18 cellular contexts compared by ENCODE assay signal in genomic region chr19:19433666-19434213, GRCh38. TPM values are rescaled to one million over a fixed set of nuclear protein-coding genes. Genes with fewer than 3 reads are reported as not detected.
DNase-seq lines count a peak whose midpoint lies in the region; ATAC-seq, FAIRE-seq and TF ChIP-seq lines count a peak whose summit lies in the region.
"Had no signal": no experiment of that assay in that cellular context is flagged by ENCODE, and none has a peak within 500 bp of the region (broad histone marks: within the 10 kb centered on the region; RNA-seq: fewer than 3 reads in every experiment).

No MANE protein-coding gene starts in this region.

- H2AK5ac ChIP-seq in trophoblast cell (ENCODE audit: low read length) = no peak overlapping the region

- H4K91ac ChIP-seq in trophoblast cell (ENCODE audit: low read depth, low read length) = no peak overlapping the region

- TF ChIP-seq RAD21 in HepG2 (CRISPR knock-in tag; IDR thresholded peaks at IDR 0.05) = no peak

- H2BK120ac ChIP-seq in trophoblast cell (ENCODE audit: insufficient read depth, low read length, poor library complexity) = no peak overlapping the region

- H3K79me2 ChIP-seq in HepG2 (ENCODE audit: insufficient read depth, low read length) (peaks cover 90% of the 10 kb centered on the region), trophoblast cell (ENCODE audit: control insufficient read depth, insufficient read depth, low read length, poor library complexity) (peaks cover 27% of the 10 kb centered on the region)

- H3K4me3 Mint-ChIP-seq in activated T-cell treated with anti-CD3 and anti-CD28 coated beads, Interleukin-2, amount 50 U/mL, for 72 hours = no peak overlapping the region
- no peak overlapping the region for H3K4me3 Mint-ChIP-seq in T-helper 17 cell
- no peak overlapping the region for H3K4me3 Mint-ChIP-seq in MCF 10A (ENCODE audit: unreplicated experiment)
- H3K4me3 Mint-ChIP-seq: H9 had no signal

- no peaks in the 10 kb centered on the region for H3K27me3 ChIP-seq in HepG2 (ENCODE audit: control insufficient read depth in 1 of 2, insufficient read depth in 2 of 2, low read length in 2 of 2)
- no peaks in the 10 kb centered on the region for H3K27me3 ChIP-seq in trophoblast cell (ENCODE audit: insufficient read depth, low read length)
- H3K27me3 ChIP-seq: foreskin keratinocyte, SJSA1 had no signal

- H3K18ac ChIP-seq in trophoblast cell (ENCODE audit: low read length) = no peak overlapping the region

- H2AFZ ChIP-seq in HepG2 (ENCODE audit: low read length) (no peak overlapping the region), trophoblast cell (ENCODE audit: insufficient read depth, low read length, poor library complexity) (no peak overlapping the region)

- no peak overlapping the region for H4K12ac ChIP-seq in trophoblast cell (ENCODE audit: low read depth, low read length)

- no peak overlapping the region for H2BK12ac ChIP-seq in trophoblast cell (ENCODE audit: low read length)

- no TSS peak for BruUV-seq in HepG2 (replicated peaks; lab: Mats Ljungman, UMichigan)
- no TSS peak for BruUV-seq in MCF 10A (replicated peaks; lab: Mats Ljungman, UMichigan)

- no peak overlapping the region; a peak in 1 of 6 replicates for H3K4me3 ChIP-seq in HepG2 (replicated peaks in 1 of 3; ENCODE audit: insufficient read depth in 1 of 3, low read depth in 2 of 3, low read length in 3 of 3)
- H3K4me3 ChIP-seq in trophoblast cell (ENCODE audit: low read depth, low read length) = no peak overlapping the region
- H3K4me3 ChIP-seq: coronary artery, SJSA1 had no signal

- intact Hi-C loops in HepG2 (cut with micrococcal nuclease; ENCODE audit: unreplicated experiment) = no loop called here
- intact Hi-C loops in MCF 10A (cut with micrococcal nuclease) = no loop called here

- H3K36me3 ChIP-seq in HepG2 (replicated peaks in 1 of 2; ENCODE audit: control insufficient read depth in 1 of 2, insufficient read depth in 2 of 2, low read length in 2 of 2) (peaks cover 2 to 5% of the 10 kb centered on the region in 2 experiments; a peak in 3 of 5 replicates), trophoblast cell (ENCODE audit: control insufficient read depth in 1 of 2, insufficient read depth in 2 of 2, low read length in 2 of 2) (peaks cover 12 to 19% of the 10 kb centered on the region in 2 experiments)

- H3K79me1 ChIP-seq in trophoblast cell (ENCODE audit: low read length) = no peaks in the 10 kb centered on the region

- TF ChIP-seq CTCF in HepG2 (CRISPR knock-in tag; IDR thresholded peaks at IDR 0.05) (no peak), MCF 10A (IDR thresholded peaks at IDR 0.05; ENCODE audit: unreplicated experiment) (no peak)

- peaks cover 0 to 2% of the 10 kb centered on the region in 2 donors for H3K36me3 Mint-ChIP-seq in activated T-cell treated with anti-CD3 and anti-CD28 coated beads, Interleukin-2, amount 50 U/mL, for 72 hours (ENCODE audit: insufficient read depth in 2 of 2)
- H3K36me3 Mint-ChIP-seq in T-helper 17 cell (ENCODE audit: low read depth) (no peaks in the 10 kb centered on the region), MCF 10A (ENCODE audit: insufficient read depth, unreplicated experiment) (peaks cover 6% of the 10 kb centered on the region)

- TF ChIP-seq EP300 in HepG2 (IDR thresholded peaks at IDR 0.05; ENCODE audit: low read depth in 2 of 2, low read length in 2 of 2) (no peak), HepG2 (CRISPR knock-in tag; IDR thresholded peaks at IDR 0.05; ENCODE audit: borderline replicate concordance) (no peak)

- no peak overlapping the region for H3K14ac ChIP-seq in trophoblast cell (ENCODE audit: low read length)

- 59% methylated on average over 3 of the region's 3 CpGs for WGBS in HepG2 (ENCODE audit: low lambda C conversion rate)
- WGBS in trophoblast cell (ENCODE audit: extremely low coverage, insufficient coverage, insufficient read length) = no CpG with 5 or more reads among the region's 3 CpGs

- H4K20me1 ChIP-seq in HepG2 (ENCODE audit: insufficient read depth, low read length) = peaks cover 34% of the 10 kb centered on the region

- no peak for TF ChIP-seq POLR2A in HepG2 (IDR thresholded peaks at IDR 0.05; ENCODE audit: insufficient read depth in 1 of 2, low read depth in 2 of 2, low read length in 2 of 2)

- peaks cover 43% of the 10 kb centered on the region for H3K4me1 Mint-ChIP-seq in activated T-cell treated with anti-CD3 and anti-CD28 coated beads, Interleukin-2, amount 50 U/mL, for 72 hours (ENCODE audit: low read depth)
- peaks cover 52% of the 10 kb centered on the region for H3K4me1 Mint-ChIP-seq in T-helper 17 cell
- H3K4me1 Mint-ChIP-seq in MCF 10A (ENCODE audit: insufficient read depth, unreplicated experiment) = peaks cover 5% of the 10 kb centered on the region

- in situ Hi-C loops in HepG2 (cut with HindIII; ENCODE audit: extremely low pct_ligation_motif_present, low pct_unique_long_range_greater_than_20kb) = no loop called here

- H3K4me1 ChIP-seq in HepG2 (ENCODE audit: insufficient read depth, low read length) = peaks cover 47% of the 10 kb centered on the region
- peaks cover 0 to 3% of the 10 kb centered on the region in 2 experiments for H3K4me1 ChIP-seq in trophoblast cell (ENCODE audit: control insufficient read depth in 1 of 2, insufficient read depth in 2 of 2, low read length in 2 of 2)

- peak overlapping the region; percentile 37 for H3K27ac ChIP-seq in HepG2 (ENCODE audit: extremely low read length, insufficient read depth, low read length)
- H3K27ac ChIP-seq in trophoblast cell (ENCODE audit: low read depth, low read length) = no peak overlapping the region
- H3K27ac ChIP-seq: foreskin keratinocyte, SJSA1 had no signal

- peak overlapping the region; percentile 32 for H3K4ac ChIP-seq in trophoblast cell (ENCODE audit: low read depth, low read length)

- H3K9me3 ChIP-seq in T-helper 17 cell (ENCODE audit: control insufficient read depth, low read length, poor library complexity, severe bottlenecking) (no peaks in the 10 kb centered on the region), HepG2 (ENCODE audit: low read length) (no peaks in the 10 kb centered on the region), trophoblast cell (ENCODE audit: insufficient read depth, low read depth, low read length) (peaks cover 2% of the 10 kb centered on the region)
- H3K9me3 ChIP-seq: SJSA1 had no signal

- H3K4me2 ChIP-seq in HepG2 (ENCODE audit: low read depth, low read length) (peak overlapping the region; percentile 15; the same call in 1 of the 2 replicates), trophoblast cell (ENCODE audit: low read length) (no peak overlapping the region)

- CTCF ChIA-PET in HepG2 (lab: Yijun Ruan, JAX; ENCODE audit: low intra/inter-chr PET ratio, low total read pairs) = no interaction called here
- CTCF ChIA-PET in MCF 10A (lab: Yijun Ruan, JAX) = interaction anchor here (0.6 to 1.2 kb wide), 5 partner anchors 25 to 288 kb away, joined by 3 read pairs; no protein-coding TSS in a partner anchor

- no peak overlapping the region for H2BK5ac ChIP-seq in trophoblast cell (ENCODE audit: low read depth, low read length, poor library complexity)

- POLR2A ChIA-PET in HepG2 (lab: Yijun Ruan, JAX) = interaction anchor here (1.1 to 1.2 kb wide), 2 partner anchors 28 to 48 kb away, joined by 3 read pairs; partner anchors contain the start of gene GATAD2A
- POLR2A ChIA-PET in MCF 10A (lab: Yijun Ruan, JAX) = no interaction called here

- H4K8ac ChIP-seq in trophoblast cell (ENCODE audit: low read depth, low read length) = no peak overlapping the region

- no peak for ATAC-seq in activated T-cell treated with anti-CD3 and anti-CD28 coated beads, Interleukin-2, amount 50 U/mL, for 72 hours (replicated peaks in 1 of 2)
- ATAC-seq in T-helper 17 cell (no peak), HepG2 (peak; percentile 59)
- ATAC-seq: foreskin keratinocyte had no signal

- no peak for FAIRE-seq in HepG2 (lab: Jason Lieb, UNC)
- FAIRE-seq: GM19239 had no signal

- H3K27ac Mint-ChIP-seq in activated T-cell treated with anti-CD3 and anti-CD28 coated beads, Interleukin-2, amount 50 U/mL, for 72 hours = peak overlapping the region; percentile 41
- H3K27ac Mint-ChIP-seq in T-helper 17 cell (peak overlapping the region; percentile 80), MCF 10A (ENCODE audit: low read depth, unreplicated experiment) (no peak overlapping the region)

- no peak overlapping the region for H3K23ac ChIP-seq in trophoblast cell (ENCODE audit: low read length)

- no peak for DNase-seq in activated T-cell treated with anti-CD3 and anti-CD28 coated beads, Interleukin-2, amount 50 U/mL, for 72 hours
- DNase-seq in activated T-cell treated with anti-CD3 and anti-CD28 coated beads, Interleukin-2, amount 50 U/mL, for 48 hours = no peak
- DNase-seq in T-helper 17 cell = no peak
- DNase-seq in HepG2 (ENCODE audit: low spot score) = no peak
- no peak for DNase-seq in trophoblast cell
- no peak for DNase-seq in SK-N-DZ (ENCODE audit: low spot score)
- no peak for DNase-seq in stimulated activated CD4-positive, alpha-beta T cell treated with anti-CD3 and anti-CD28 coated beads, Interleukin-15, amount 100 ng/mL, for 24 hours
- no peak for DNase-seq in MCF 10A (ENCODE audit: unreplicated experiment)
- DNase-seq: activated CD4-positive, alpha-beta T cell treated with anti-CD3 and anti-CD28 coated beads, Interleukin-2, amount 50 U/mL, for 4 hours; foreskin keratinocyte; H9; KG1; NCI-H69; OCI-M1; retina had no signal

- H3K9ac ChIP-seq in HepG2 (ENCODE audit: insufficient read depth, low read depth, low read length) (no peak overlapping the region), trophoblast cell (ENCODE audit: low read length) (no peak overlapping the region)

- no peaks in the 10 kb centered on the region for H3K27me3 Mint-ChIP-seq in activated T-cell treated with anti-CD3 and anti-CD28 coated beads, Interleukin-2, amount 50 U/mL, for 72 hours (ENCODE audit: low read depth)
- H3K27me3 Mint-ChIP-seq in T-helper 17 cell (no peaks in the 10 kb centered on the region), MCF 10A (ENCODE audit: insufficient read depth, unreplicated experiment) (no peaks in the 10 kb centered on the region)

- H3K9me3 Mint-ChIP-seq in activated T-cell treated with anti-CD3 and anti-CD28 coated beads, Interleukin-2, amount 50 U/mL, for 72 hours = no peaks in the 10 kb centered on the region
- no peaks in the 10 kb centered on the region for H3K9me3 Mint-ChIP-seq in MCF 10A (ENCODE audit: unreplicated experiment)
- H3K9me3 Mint-ChIP-seq: H9 had no signal

RNA-seq across cellular contexts. Expression of gene GATAD2A, which starts 28.3 kb away (rescaled TPM):
- total RNA-seq in activated T-cell treated with anti-CD3 and anti-CD28 coated beads, Interleukin-2, amount 50 U/mL, for 72 hours = 100 to 1,000 TPM; 100 to 126 TPM
- 100 to 1,000 TPM; 129 to 153 TPM for total RNA-seq in T-helper 17 cell
- total RNA-seq in HepG2 (2016; rRNA removed; fragmentation: Illumina TruSeq; extraction: Trizol) = 25.1 and 28.6 TPM in 2 replicates
- total RNA-seq in HepG2 (2016; cell fraction: cytosol; rRNA removed; fragmentation: Illumina TruSeq; extraction: Trizol; ENCODE audit: low read depth) = 10.8 and 13.3 TPM in 2 replicates
- total RNA-seq in HepG2 (2016; cell fraction: insoluble cytoplasmic fraction; rRNA removed; fragmentation: Illumina TruSeq; extraction: Trizol) = 24.5 and 30.0 TPM in 2 replicates
- 43.4 and 51.5 TPM in 2 replicates for total RNA-seq in HepG2 (2016; cell fraction: membrane; rRNA removed; fragmentation: Illumina TruSeq; extraction: Trizol)
- total RNA-seq in HepG2 (2016; cell fraction: nucleus; rRNA removed; fragmentation: Illumina TruSeq; extraction: Trizol) = 19.5 and 24.3 TPM in 2 replicates
- 15.1 and 16.8 TPM in 2 replicates for polyA plus RNA-seq in HepG2 (2011; rRNA removed)
- 10.5 and 13.4 TPM in 2 replicates for polyA plus RNA-seq in HepG2 (2011; cell fraction: cytosol; rRNA removed)
- 17.3 and 19.1 TPM in 2 replicates for polyA plus RNA-seq in HepG2 (2011; cell fraction: nucleus; rRNA removed)
- 19.3 and 26.1 TPM in 2 replicates for polyA plus RNA-seq in HepG2 (2012)
- polyA plus RNA-seq in HepG2 (2016; cell fraction: cytosol; fragmentation: Illumina TruSeq; extraction: Trizol; ENCODE audit: low read depth) = 13.2 and 13.4 TPM in 2 replicates
- polyA plus RNA-seq in HepG2 (2016; cell fraction: insoluble cytoplasmic fraction; fragmentation: Illumina TruSeq; extraction: Trizol; ENCODE audit: low read depth) = 38.8 and 59.1 TPM in 2 replicates
- 38.7 and 46.4 TPM in 2 replicates for polyA plus RNA-seq in HepG2 (2016; cell fraction: membrane; fragmentation: Illumina TruSeq; extraction: Trizol; ENCODE audit: low read depth)
- polyA plus RNA-seq in HepG2 (2016; cell fraction: nucleus; fragmentation: Illumina TruSeq; extraction: Trizol; ENCODE audit: insufficient read depth, low read depth) = 43.6 and 47.2 TPM in 2 replicates
- polyA minus RNA-seq in HepG2 (2011; rRNA and poly(A)+ RNA removed; ENCODE audit: low replicate concordance) = 16.0 and 18.2 TPM in 2 replicates
- 24.2 and 24.4 TPM in 2 replicates for polyA minus RNA-seq in HepG2 (2011; cell fraction: cytosol; rRNA and poly(A)+ RNA removed)
- 11.5 and 14.5 TPM in 2 replicates for polyA minus RNA-seq in HepG2 (2011; cell fraction: nucleus; rRNA and poly(A)+ RNA removed)
- polyA plus RNA-seq in trophoblast cell (2013) = 115 and 116 TPM in 2 replicates
- polyA plus RNA-seq in SK-N-DZ (2014; cell fraction: cytosol; rRNA removed) = 33.1 and 45.6 TPM in 2 replicates
- 20.2 and 20.6 TPM in 2 replicates for polyA plus RNA-seq in SK-N-DZ (2014; cell fraction: nucleus; rRNA removed)
- 77.4 and 91.5 TPM in 2 replicates for total RNA-seq in MCF 10A (2022)
